14 cellular contexts compared by ENCODE assay signal in the genomic region with DNA sequence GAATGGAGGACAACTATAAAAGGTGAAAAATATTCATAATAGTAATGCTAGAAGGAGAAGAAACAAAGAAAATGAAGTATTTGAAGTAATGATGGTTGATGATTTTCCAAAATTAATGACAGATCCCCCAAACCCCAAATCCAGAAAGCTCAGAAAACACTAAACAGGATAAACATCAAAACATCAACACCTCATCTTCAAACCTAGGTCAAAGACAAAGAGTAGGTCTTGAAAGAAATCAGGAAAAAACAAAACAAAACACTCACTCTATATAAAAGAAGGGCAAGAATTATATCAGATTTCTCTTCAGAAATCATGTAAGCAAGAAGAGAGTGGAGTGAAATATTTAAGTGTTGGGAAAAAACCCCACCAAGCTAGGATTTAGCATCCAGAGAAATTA.
"Had no signal": no experiment of that assay in that cellular context is flagged by ENCODE, and none has a peak within 500 bp of the region (broad histone marks: within the 10 kb centered on the region; RNA-seq: fewer than 3 reads in every experiment).

No MANE protein-coding gene starts in this region.

- H3K4me1 Mint-ChIP-seq: nephron had no signal

- H3K27ac ChIP-seq: esophagus squamous epithelium, hepatocyte, psoas muscle had no signal

- H3K4me3 Mint-ChIP-seq: nephron had no signal

- H3K4me3 ChIP-seq: esophagus squamous epithelium, hepatocyte, left lung, mucosa of descending colon, psoas muscle, thoracic aorta had no signal

- H3K27me3 ChIP-seq: esophagus squamous epithelium, hepatocyte, left lung had no signal

- H3K27ac Mint-ChIP-seq: nephron had no signal

- DNase-seq: activated CD4-positive, alpha-beta T cell treated with anti-CD3 and anti-CD28 coated beads, Interleukin-2, amount 50 U/mL, for 4 hours; activated CD4-positive, CD25-positive, alpha-beta regulatory T cell treated with anti-CD3 and anti-CD28 coated beads, Interleukin-2, amount 50 U/mL, for 72 hours; activated gamma-delta T cell treated with Interleukin-2 at 50 U/mL for 16 hours; activated T-cell treated with anti-CD3 and anti-CD28 coated beads, Interleukin-2, amount 50 U/mL, for 1 hour; esophagus squamous epithelium; left lung; mammary epithelial cell; mucosa of descending colon; psoas muscle; T1000 had no signal

- H3K36me3 ChIP-seq: esophagus squamous epithelium, left lung, thoracic aorta had no signal

- ATAC-seq: left lung, mucosa of descending colon, psoas muscle, sciatic nerve had no signal
